ENCODE assay signal across 19 cellular contexts in the genomic region with DNA sequence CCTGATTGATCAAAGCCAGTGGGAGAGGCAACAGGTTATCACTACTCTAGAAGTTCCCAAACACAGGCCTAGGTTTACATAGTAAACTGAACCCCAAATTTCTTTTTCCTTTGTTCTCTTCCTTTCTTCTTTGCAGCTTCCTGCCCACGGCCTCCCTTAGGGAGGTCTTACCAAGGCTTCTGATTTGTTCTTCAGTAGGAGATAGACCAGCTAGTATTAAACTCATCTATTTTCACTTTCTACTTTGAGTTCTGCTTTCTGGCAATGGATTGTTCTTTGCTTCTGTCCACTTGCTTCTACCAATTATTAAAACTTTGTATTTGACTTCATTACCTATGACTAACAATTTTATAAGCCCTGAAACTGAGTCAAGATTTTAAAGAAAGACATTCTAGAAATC.
"Had no signal": no experiment of that assay in that cellular context is flagged by ENCODE, and none has a peak within 500 bp of the region (broad histone marks: within the 10 kb centered on the region; RNA-seq: fewer than 3 reads in every experiment).

No MANE protein-coding gene starts in this region.

- ATAC-seq: activated T-cell treated with anti-CD3 and anti-CD28 coated beads, Interleukin-2, amount 50 U/mL, for 72 hours; foreskin keratinocyte; naive thymus-derived CD8-positive, alpha-beta T cell; right lobe of liver; stimulated activated effector memory CD8-positive, alpha-beta T cell treated with anti-CD3 and anti-CD28 coated beads, Interleukin-12 subunit alpha, Interleukin-12 subunit beta, amount 100 ng/mL, for 72 hours had no signal

- DNase-seq: activated CD4-positive, alpha-beta T cell treated with anti-CD3 and anti-CD28 coated beads, Interleukin-2, amount 50 U/mL, for 4 hours; activated CD4-positive, CD25-positive, alpha-beta regulatory T cell treated with anti-CD3 and anti-CD28 coated beads, Interleukin-2, amount 50 U/mL, for 72 hours; activated effector memory CD4-positive, alpha-beta T cell treated with anti-CD3 and anti-CD28 coated beads, Interleukin-2, amount 50 U/mL, for 16 hours; activated naive CD4-positive, alpha-beta T cell treated with anti-CD3 and anti-CD28 coated beads, Interleukin-2, amount 50 U/mL, for 16 hours; activated T-cell treated with anti-CD3 and anti-CD28 coated beads, Interleukin-2, amount 50 U/mL, for 72 hours; aorta; brain microvascular endothelial cell; central memory CD4-positive, alpha-beta T cell; endodermal cell; foreskin keratinocyte; mesendoderm; naive thymus-derived CD8-positive, alpha-beta T cell; right lobe of liver; small intestine; stimulated activated CD4-positive, alpha-beta T cell treated with anti-CD3 and anti-CD28 coated beads, Interleukin-15, amount 100 ng/mL, for 24 hours; stimulated activated CD4-positive, alpha-beta T cell treated with anti-CD3 and anti-CD28 coated beads, Interleukin-2, amount 100 ng/mL, for 48 hours; upper lobe of left lung had no signal

- H3K27ac Mint-ChIP-seq: activated T-cell treated with anti-CD3 and anti-CD28 coated beads, Interleukin-2, amount 50 U/mL, for 72 hours; endodermal cell; naive thymus-derived CD8-positive, alpha-beta T cell; stimulated activated effector memory CD8-positive, alpha-beta T cell treated with anti-CD3 and anti-CD28 coated beads, Interleukin-12 subunit alpha, Interleukin-12 subunit beta, amount 100 ng/mL, for 72 hours had no signal

- H3K4me3 Mint-ChIP-seq: activated T-cell treated with anti-CD3 and anti-CD28 coated beads, Interleukin-2, amount 50 U/mL, for 72 hours; endodermal cell; naive thymus-derived CD8-positive, alpha-beta T cell; stimulated activated effector memory CD8-positive, alpha-beta T cell treated with anti-CD3 and anti-CD28 coated beads, Interleukin-12 subunit alpha, Interleukin-12 subunit beta, amount 100 ng/mL, for 72 hours had no signal

- FAIRE-seq: colon, small intestine had no signal

- H3K4me1 Mint-ChIP-seq: endodermal cell; stimulated activated effector memory CD8-positive, alpha-beta T cell treated with anti-CD3 and anti-CD28 coated beads, Interleukin-12 subunit alpha, Interleukin-12 subunit beta, amount 100 ng/mL, for 72 hours had no signal

- H3K9me3 Mint-ChIP-seq: endodermal cell had no signal

- H3K36me3 Mint-ChIP-seq: naive thymus-derived CD8-positive, alpha-beta T cell; stimulated activated effector memory CD8-positive, alpha-beta T cell treated with anti-CD3 and anti-CD28 coated beads, Interleukin-12 subunit alpha, Interleukin-12 subunit beta, amount 100 ng/mL, for 72 hours had no signal
